In the genomic region with DNA sequence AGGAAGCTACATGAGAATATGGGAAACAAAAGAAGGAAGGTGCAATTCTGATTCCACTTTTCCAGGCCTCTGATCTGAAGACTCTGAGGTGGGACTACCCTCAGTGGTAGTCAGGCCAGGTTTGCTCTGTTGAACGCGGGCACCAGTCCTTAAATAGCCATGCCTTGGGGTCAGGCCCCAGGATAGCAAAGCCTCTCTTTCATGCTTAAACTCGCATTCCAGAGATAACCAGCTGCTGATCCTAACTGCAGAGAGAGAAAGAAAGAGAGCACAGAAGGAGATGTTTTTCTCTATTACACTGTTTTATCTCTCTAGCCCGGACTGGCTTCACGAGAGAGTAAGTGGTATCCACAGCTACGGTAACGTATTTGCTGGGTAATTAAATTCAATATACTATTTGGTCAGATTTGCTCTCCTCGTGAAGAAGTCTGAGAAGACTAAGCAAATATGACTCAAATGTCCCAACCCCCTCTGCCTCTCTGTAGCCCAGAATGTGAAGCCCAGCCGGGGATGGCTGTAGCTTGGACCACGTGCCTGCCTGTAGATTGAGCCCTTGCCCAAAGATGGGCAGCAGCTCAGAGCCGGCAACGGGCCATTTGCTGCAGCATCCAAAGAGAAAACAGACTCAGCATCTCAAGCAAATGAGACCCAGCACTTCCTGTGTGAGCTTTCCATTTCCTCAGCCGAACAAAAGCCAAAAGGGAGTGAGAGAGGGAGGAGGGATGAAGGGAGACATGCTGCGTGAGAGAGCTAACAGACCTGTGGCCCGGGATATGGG, we compare ENCODE assay signal across 8 cellular contexts.
DNase-seq lines count a peak whose midpoint lies in the region; ATAC-seq and TF ChIP-seq lines count a peak whose summit lies in the region.

No MANE protein-coding gene starts in this region.

- no peaks in the 10 kb centered on the region for H3K27me3 ChIP-seq in right atrium auricular region
- no peaks in the 10 kb centered on the region for H3K27me3 ChIP-seq in psoas muscle (ENCODE audit: insufficient read depth in 3 of 3, low read length in 2 of 3)

- ATAC-seq in psoas muscle, result peak; percentile 37 to 49 (median 47)
- no peak for ATAC-seq in HG03565 (IDR thresholded peaks at IDR 0.05; ENCODE audit: unreplicated experiment)

- TF ChIP-seq CTCF in right atrium auricular region (IDR thresholded peaks at IDR 0.05) (no peak), psoas muscle (IDR thresholded peaks at IDR 0.05) (no peak), GM13976 (IDR thresholded peaks at IDR 0.05; ENCODE audit: borderline replicate concordance, control extremely low read depth, extremely low read depth, insufficient read depth, missing control alignments) (no peak)

- intact Hi-C loops in psoas muscle (cut with DNase I), result no loop called here

- WGBS in psoas muscle, 3 donors, result 15 to 25% (median 19%) methylated on average over 15 of the region's 15 CpGs

- H3K27ac ChIP-seq in angular gyrus (ENCODE audit: low read depth, low read length) (peak overlapping the region; percentile 34), right atrium auricular region (peak overlapping the region; percentile 83 to 89), psoas muscle (peak overlapping the region; percentile 52)

- H3K4me1 ChIP-seq in right atrium auricular region (peaks cover 0 to 70% of the 10 kb centered on the region in 2 donors), psoas muscle (peaks cover 58% of the 10 kb centered on the region)

- DNase-seq in DMS79 (lab: John Stamatoyannopoulos, UW), result peak; percentile 33
- peak; percentile 86 for DNase-seq in right atrium auricular region (ENCODE audit: low spot score)
- DNase-seq in psoas muscle, result peak; percentile 62 to 68
- no peak for DNase-seq in SIG-M5 treated with dmso at 0.1 percent for 504 hours (lab: John Stamatoyannopoulos, UW; ENCODE audit: unreplicated experiment)
- no peak for DNase-seq in DMS53 treated with DMSO at 0.1 percent for 48 hours (lab: John Stamatoyannopoulos, UW; ENCODE audit: unreplicated experiment)
- no peak for DNase-seq in GM13976 (ENCODE audit: low spot score)

- peaks cover 2% of the 10 kb centered on the region for H3K36me3 ChIP-seq in right atrium auricular region
- peaks cover 0 to 8% of the 10 kb centered on the region in 2 donors for H3K36me3 ChIP-seq in psoas muscle (ENCODE audit: insufficient read depth in 1 of 2, low read depth in 1 of 2)

- in situ Hi-C loops in GM13976 (cut with MboI; ENCODE audit: low sequenced_read_pairs, unreplicated experiment), result no loop called here

- no peak overlapping the region for H3K4me3 ChIP-seq in right atrium auricular region
- no peak overlapping the region for H3K4me3 ChIP-seq in psoas muscle

- H3K9me3 ChIP-seq in right atrium auricular region (no peaks in the 10 kb centered on the region), psoas muscle (no peaks in the 10 kb centered on the region)

Comparison
In these comparisons a context has a peak if more than half of its experiments do, and no peak if none do; other contexts are left out.
1. DNase-seq: peak in DMS79 (single experiment), right atrium auricular region (single experiment) and psoas muscle (2 of 2); none in SIG-M5 treated with dmso at 0.1 percent for 504 hours (single experiment), DMS53 treated with DMSO at 0.1 percent for 48 hours (single experiment) and GM13976 (single experiment).
2. H3K27ac ChIP-seq: peak in every context shown above with its lines; median percentile 86 in right atrium auricular region; 52 in psoas muscle; 34 in angular gyrus.